1 cellular context compared by ENCODE assay signal in the genomic region with DNA sequence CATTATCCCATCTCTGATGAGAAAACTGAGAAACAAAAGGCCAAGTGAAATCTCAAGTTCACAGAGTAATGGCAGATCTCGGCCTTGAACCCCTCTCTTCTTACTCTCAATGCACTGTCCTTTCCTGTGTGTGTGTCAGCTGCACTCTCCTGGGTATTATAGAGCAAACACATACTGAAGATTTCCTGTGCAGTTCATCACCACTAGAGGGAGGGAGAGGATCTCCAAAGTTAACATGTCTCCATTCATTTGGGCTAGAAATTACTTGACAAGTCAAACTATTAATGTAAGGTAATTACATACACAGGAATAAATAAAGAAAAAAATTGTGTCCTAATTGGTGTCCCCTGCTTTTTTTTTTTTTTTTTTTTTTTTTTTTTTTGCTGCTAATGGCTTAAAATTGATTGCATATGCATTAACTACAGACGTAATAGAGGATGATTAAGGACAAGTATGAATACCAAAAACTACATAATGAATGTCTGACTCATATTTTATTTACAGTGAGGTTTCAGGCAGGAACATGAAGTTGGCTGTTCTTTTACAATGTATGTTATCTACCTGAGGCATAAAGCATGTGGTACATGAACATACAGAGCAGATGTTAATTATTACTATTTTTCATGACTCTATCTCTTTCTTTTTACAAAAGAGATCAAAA.
TF ChIP-seq lines count a peak whose summit lies in the region.

No MANE protein-coding gene starts in this region.

TF ChIP-seq in HCT116, 20 proteins besides CTCF, POLR2A, EP300 and RAD21 (continued from another document):
- TF ChIP-seq ZBTB33 (IDR thresholded peaks at IDR 0.05; ENCODE audit: extremely low read depth, insufficient replicate concordance, low read length) (no peak), ZNF274 (IDR thresholded peaks at IDR 0.05; ENCODE audit: low read depth, low read length) (no peak), ZFX (IDR thresholded peaks at IDR 0.05) (no peak), SP1 (IDR thresholded peaks at IDR 0.05; ENCODE audit: low read depth) (peak; percentile 27; the same call in 1 of the 2 replicates), SIN3A (IDR thresholded peaks at IDR 0.05; ENCODE audit: low read depth) (no peak), SRF (IDR thresholded peaks at IDR 0.05; ENCODE audit: low read depth) (no peak), REST (IDR thresholded peaks at IDR 0.05; ENCODE audit: low read depth) (no peak), FOSL1 (IDR thresholded peaks at IDR 0.05; ENCODE audit: low read depth) (no peak), ELF1 (IDR thresholded peaks at IDR 0.05; ENCODE audit: borderline replicate concordance, low read depth) (no peak), JUND (IDR thresholded peaks at IDR 0.05) (0 out of 2 replicates have a peak, but pooled peaks have one; percentile 26), EZH2phosphoT487 (IDR thresholded peaks at IDR 0.05; ENCODE audit: borderline replicate concordance) (no peak), YY1 (IDR thresholded peaks at IDR 0.05; ENCODE audit: extremely low read depth, insufficient replicate concordance, low read depth, low read length) (peak; percentile 30), EGR1 (IDR thresholded peaks at IDR 0.05; ENCODE audit: low read depth) (no peak), CEBPB (IDR thresholded peaks at IDR 0.05; ENCODE audit: low read depth) (no peak), TCF7L2 (IDR thresholded peaks at IDR 0.05; ENCODE audit: borderline replicate concordance, extremely low read depth, insufficient read depth, insufficient read length) (no peak)
- TF ChIP-seq, protein P1, sequence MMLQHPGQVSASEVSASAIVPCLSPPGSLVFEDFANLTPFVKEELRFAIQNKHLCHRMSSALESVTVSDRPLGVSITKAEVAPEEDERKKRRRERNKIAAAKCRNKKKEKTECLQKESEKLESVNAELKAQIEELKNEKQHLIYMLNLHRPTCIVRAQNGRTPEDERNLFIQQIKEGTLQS (IDR thresholded peaks at IDR 0.05): no peak
- TF ChIP-seq, protein P2, sequence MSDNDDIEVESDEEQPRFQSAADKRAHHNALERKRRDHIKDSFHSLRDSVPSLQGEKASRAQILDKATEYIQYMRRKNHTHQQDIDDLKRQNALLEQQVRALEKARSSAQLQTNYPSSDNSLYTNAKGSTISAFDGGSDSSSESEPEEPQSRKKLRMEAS (IDR thresholded peaks at IDR 0.05): 0 out of 2 replicates have a peak, but pooled peaks have one; percentile 28
